ENCODE assay signal across 8 cellular contexts in genomic region chr18:79400091-79400590, GRCh38. TPM values are rescaled to one million over a fixed set of nuclear protein-coding genes. Genes with fewer than 3 reads are reported as not detected.
DNase-seq lines count a peak whose midpoint lies in the region; ATAC-seq and TF ChIP-seq lines count a peak whose summit lies in the region.

No MANE protein-coding gene starts in this region.

- H3K9ac ChIP-seq in Loucy (ENCODE audit: low read depth, low read length, poor library complexity, severe bottlenecking), result peak overlapping the region; percentile 94

- H2AFZ ChIP-seq in Loucy (ENCODE audit: low read length), result peak overlapping the region; percentile 59; the same call in 1 of the 2 replicates

- intact Hi-C loops in heart left ventricle (cut with DNase I), result loop anchor here in 4 of 10 donors (5.0 to 10.0 kb wide), 3 partner anchors 55 to 107 kb away; no protein-coding TSS in a partner anchor

- TF ChIP-seq CTCF in GM13977 (IDR thresholded peaks at IDR 0.05; ENCODE audit: extremely low read depth, insufficient read depth, missing control alignments) (no peak), Loucy (conservative IDR thresholded peaks at IDR 0.05; ENCODE audit: low read length) (no peak), heart left ventricle (IDR thresholded peaks at IDR 0.05) (no peak), retinal pigment epithelial cell (conservative IDR thresholded peaks at IDR 0.05; ENCODE audit: low read depth, low read length) (no peak)

- H3K4me2 ChIP-seq in Loucy (ENCODE audit: low read depth, low read length, poor library complexity, severe bottlenecking), result peak overlapping the region; percentile 74

- H3F3A ChIP-seq in Loucy (ENCODE audit: low read depth), result no peaks in the 10 kb centered on the region

- H3K4me1 ChIP-seq in Loucy (ENCODE audit: insufficient read depth, low read length, poor library complexity, severe bottlenecking), result peaks cover 52% of the 10 kb centered on the region
- H3K4me1 ChIP-seq in heart left ventricle, result peaks cover 5 to 68% (median 49%) of the 10 kb centered on the region in 12 donors

- H3K27ac ChIP-seq in heart left ventricle, result peak overlapping the region in 11 of 12 donors; percentile 67 to 94 (median 84)

- in situ Hi-C loops in GM13977 (cut with MboI; ENCODE audit: low pct_unique_long_range_greater_than_20kb, low sequenced_read_pairs, unreplicated experiment), result no loop called here

- no peaks in the 10 kb centered on the region for H3K9me2 ChIP-seq in Loucy (replicated peaks; ENCODE audit: low read depth, low read length)

- no peaks in the 10 kb centered on the region for H3K36me3 ChIP-seq in Loucy (ENCODE audit: insufficient read depth, low read length)
- H3K36me3 ChIP-seq in heart left ventricle, result no peaks in the 10 kb centered on the region

- TF ChIP-seq POLR2A in heart left ventricle (IDR thresholded peaks at IDR 0.05), result no peak

- ATAC-seq in heart left ventricle, result peak in 1 of 4 donors; percentile 18
- no peak for ATAC-seq in HG02610 (IDR thresholded peaks at IDR 0.05; ENCODE audit: unreplicated experiment)

- WGBS in heart left ventricle, 4 donors, result 0 to 1% (median 1%) methylated on average over 28 to 71 of the region's 71 CpGs

- H3K9me3 ChIP-seq in Loucy (ENCODE audit: insufficient read depth, low read depth, low read length) (no peaks in the 10 kb centered on the region), heart left ventricle (no peaks in the 10 kb centered on the region)

- H3K4me3 ChIP-seq in Loucy (ENCODE audit: low read length, poor library complexity, severe bottlenecking) (peak overlapping the region; percentile 70), heart left ventricle (peak overlapping the region; percentile 56 to 96 (median 81)), retinal pigment epithelial cell (ENCODE audit: low read length) (peak overlapping the region; percentile 38)

- peak; percentile 91 for DNase-seq in GM13977 (ENCODE audit: low spot score)
- peak; percentile 51 for DNase-seq in activated T-helper 1 cell treated with Interleukin-2 at 50 U/mL for 16 hours (ENCODE audit: low read depth)
- DNase-seq in heart left ventricle, result peak; percentile 62 to 89 (median 77)
- no peak for DNase-seq in retinal pigment epithelial cell (ENCODE audit: low read depth)
- no peak for DNase-seq in NCI-H1048 (lab: John Stamatoyannopoulos, UW)
- no peak for DNase-seq in H4 (ENCODE audit: low spot score)

- H3K79me2 ChIP-seq in Loucy (ENCODE audit: insufficient read depth, low read length), result peaks cover 63% of the 10 kb centered on the region

- H3K27me3 ChIP-seq in Loucy (ENCODE audit: insufficient read depth, low read length, poor library complexity, severe bottlenecking) (no peaks in the 10 kb centered on the region), heart left ventricle (peaks cover 0 to 9% (median 0%) of the 10 kb centered on the region in 9 donors)

- H4K20me1 ChIP-seq in Loucy (ENCODE audit: insufficient read depth, low read length, poor library complexity, severe bottlenecking), result peaks cover 18% of the 10 kb centered on the region

RNA-seq across cellular contexts. Expression of gene NFATC1, which starts 4.4 kb away (rescaled TPM):
- total RNA-seq in heart left ventricle, result 10 to 100 TPM; 11.1 to 26.7 (median 15.7) TPM
- polyA plus RNA-seq in heart left ventricle, result 10 to 100 TPM in 1 of 2 donors, 1 to 10 TPM in 1; 6.5 to 10.5 TPM
- 3.2 and 4.3 TPM in 2 replicates for total RNA-seq in H4 (2014; rRNA removed; shearing (Covaris generic))

Comparison
In these comparisons a context has a peak if more than half of its experiments do, and no peak if none do; other contexts are left out.
1. DNase-seq: peak in GM13977 (single experiment), activated T-helper 1 cell treated with Interleukin-2 at 50 U/mL for 16 hours (single experiment) and heart left ventricle (5 of 5); none in retinal pigment epithelial cell (single experiment), NCI-H1048 (single experiment) and H4 (single experiment).
2. Peak in every context shown above with its lines, with median percentiles within 50 percentile points of each other: H3K4me3 ChIP-seq.